8 cellular contexts compared by ENCODE assay signal in the genomic region with DNA sequence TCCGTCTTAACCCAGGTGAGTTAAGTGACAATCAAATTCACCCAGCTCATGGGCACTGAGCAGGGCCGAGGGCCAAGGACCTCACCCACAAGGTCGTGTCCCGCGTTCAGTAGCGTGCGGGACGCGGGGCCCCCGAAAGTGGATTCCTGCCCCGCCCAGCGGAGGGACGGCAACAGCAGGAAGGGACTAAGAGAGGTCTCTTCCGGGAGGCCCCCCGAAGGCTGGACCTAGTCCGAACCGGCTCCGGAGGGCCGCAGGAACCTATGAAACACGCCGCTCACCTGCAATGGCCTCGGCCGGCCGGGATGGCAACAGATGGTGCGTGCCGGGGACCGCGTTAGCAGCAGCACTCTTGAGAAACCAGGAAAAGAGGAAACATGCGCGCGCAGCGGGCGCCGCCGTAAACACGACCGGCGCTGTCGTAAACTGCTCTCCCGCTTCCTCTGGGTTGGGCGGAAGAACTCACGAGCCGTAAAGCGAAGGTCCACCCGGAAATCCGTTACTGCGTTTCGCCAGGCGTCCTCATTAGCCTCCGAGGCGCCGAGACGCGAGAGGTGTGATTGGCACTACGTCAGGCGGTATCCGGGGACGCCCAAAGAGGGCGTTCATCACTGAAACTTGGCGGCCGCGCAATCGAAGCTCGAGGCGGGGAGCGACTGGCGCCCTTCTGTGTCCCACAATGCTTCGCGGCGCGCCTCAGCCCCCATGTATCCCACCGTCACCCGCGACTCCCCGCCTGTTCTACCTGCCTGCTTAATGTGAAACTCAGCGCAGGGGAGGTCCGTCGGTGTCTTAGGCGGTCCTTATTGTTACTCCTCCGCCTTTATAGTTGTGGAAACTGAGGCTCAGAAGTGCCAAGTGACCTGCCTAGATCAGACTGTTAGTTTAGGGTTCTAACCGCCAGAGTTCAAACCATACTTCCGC. TPM values are rescaled to one million over a fixed set of nuclear protein-coding genes. Genes with fewer than 3 reads are reported as not detected.
A peak's percentile ranks its signal among the peaks of the same experiment; 100 is the strongest.
DNase-seq lines count a peak whose midpoint lies in the region; ATAC-seq, FAIRE-seq and TF ChIP-seq lines count a peak whose summit lies in the region.

A gene with protein sequence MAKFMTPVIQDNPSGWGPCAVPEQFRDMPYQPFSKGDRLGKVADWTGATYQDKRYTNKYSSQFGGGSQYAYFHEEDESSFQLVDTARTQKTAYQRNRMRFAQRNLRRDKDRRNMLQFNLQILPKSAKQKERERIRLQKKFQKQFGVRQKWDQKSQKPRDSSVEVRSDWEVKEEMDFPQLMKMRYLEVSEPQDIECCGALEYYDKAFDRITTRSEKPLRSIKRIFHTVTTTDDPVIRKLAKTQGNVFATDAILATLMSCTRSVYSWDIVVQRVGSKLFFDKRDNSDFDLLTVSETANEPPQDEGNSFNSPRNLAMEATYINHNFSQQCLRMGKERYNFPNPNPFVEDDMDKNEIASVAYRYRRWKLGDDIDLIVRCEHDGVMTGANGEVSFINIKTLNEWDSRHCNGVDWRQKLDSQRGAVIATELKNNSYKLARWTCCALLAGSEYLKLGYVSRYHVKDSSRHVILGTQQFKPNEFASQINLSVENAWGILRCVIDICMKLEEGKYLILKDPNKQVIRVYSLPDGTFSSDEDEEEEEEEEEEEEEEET (minus strand): TSS at position 372 of the 924 bp plus-strand sequence. CDS start 3,045 bp downstream, outside the sequence.

- H3K27me3 ChIP-seq in Loucy (ENCODE audit: insufficient read depth, low read length, poor library complexity, severe bottlenecking): peaks cover 5% of the 10 kb centered on the region

- H3K36me3 ChIP-seq in Loucy (ENCODE audit: insufficient read depth, low read length): peaks cover 24% of the 10 kb centered on the region; the same call in 1 of the 2 replicates

- H3K9me3 Mint-ChIP-seq in naive thymus-derived CD8-positive, alpha-beta T cell: no peaks in the 10 kb centered on the region

- peak within 1 kb of the TSS; percentile 94 for H3K9ac ChIP-seq in Loucy (ENCODE audit: low read depth, low read length, poor library complexity, severe bottlenecking)

- POLR2A ChIA-PET in naive thymus-derived CD8-positive, alpha-beta T cell (lab: Charles Lee): interaction anchor here (0.6 to 3.6 kb wide), 19 partner anchors 8 to 1978 kb away, joined by 3 to 30 read pairs (median 3); a partner anchor contains a TSS

- peak within 1 kb of the TSS; percentile 83 for H2AFZ ChIP-seq in Loucy (ENCODE audit: low read length)

- DNase-seq in EL (peak; percentile 100), H54 (ENCODE audit: insufficient read length, low spot score) (peak; percentile 60), fibroblast of mammary gland (ENCODE audit: low read depth) (peak; percentile 99)
- DNase-seq in activated T-helper 9 cell treated with anti-CD3 and anti-CD28 coated beads, Interleukin-2, amount 50 U/mL, for 16 hours (ENCODE audit: low read depth): peak; percentile 97
- DNase-seq in naive thymus-derived CD8-positive, alpha-beta T cell: peak; percentile 93 to 99 (median 98)
- peak; percentile 97 to 99 (median 99) for DNase-seq in stimulated activated naive CD4-positive, alpha-beta T cell (lab: John Stamatoyannopoulos, UW)

- peak within 1 kb of the TSS; percentile 90 for H3K4me2 ChIP-seq in Loucy (ENCODE audit: low read depth, low read length, poor library complexity, severe bottlenecking)

- peak within 1 kb of the TSS; percentile 93 for H3K4me3 ChIP-seq in Loucy (ENCODE audit: low read length, poor library complexity, severe bottlenecking)
- H3K4me3 ChIP-seq in fibroblast of mammary gland (ENCODE audit: control insufficient read depth, low read depth, low read length): peak within 1 kb of the TSS; percentile 83

- peak within 1 kb of the TSS; percentile 95 to 100 (median 98) for H3K27ac Mint-ChIP-seq in naive thymus-derived CD8-positive, alpha-beta T cell

- peak; percentile 61 for TF ChIP-seq POLR2A in H54 (IDR thresholded peaks at IDR 0.05; ENCODE audit: low read depth, low read length)
- TF ChIP-seq POLR2A in Raji (IDR thresholded peaks at IDR 0.05; ENCODE audit: insufficient read depth, low read depth, low read length): peak; percentile 88

- H3K9me2 ChIP-seq in Loucy (replicated peaks; ENCODE audit: low read depth, low read length): no peaks in the 10 kb centered on the region

- peaks cover 27% of the 10 kb centered on the region for H3K4me1 ChIP-seq in Loucy (ENCODE audit: insufficient read depth, low read length, poor library complexity, severe bottlenecking)

- peaks cover 3% of the 10 kb centered on the region; the same call in 1 of the 2 replicates for H3F3A ChIP-seq in Loucy (ENCODE audit: low read depth)

- peaks cover 0 to 34% (median 19%) of the 10 kb centered on the region in 3 donors for H3K36me3 Mint-ChIP-seq in naive thymus-derived CD8-positive, alpha-beta T cell

- H3K4me3 Mint-ChIP-seq in naive thymus-derived CD8-positive, alpha-beta T cell: peak within 1 kb of the TSS; percentile 84 to 97 (median 93)

- H3K9me3 ChIP-seq in Loucy (ENCODE audit: insufficient read depth, low read depth, low read length): no peaks in the 10 kb centered on the region

- H4K20me1 ChIP-seq in Loucy (ENCODE audit: insufficient read depth, low read length, poor library complexity, severe bottlenecking): peaks cover 40% of the 10 kb centered on the region

- TF ChIP-seq CTCF in Loucy (conservative IDR thresholded peaks at IDR 0.05; ENCODE audit: low read length): no peak
- no peak for TF ChIP-seq CTCF in fibroblast of mammary gland (conservative IDR thresholded peaks at IDR 0.05; ENCODE audit: control insufficient read depth, insufficient read depth, low read depth, low read length)

- H3K27me3 Mint-ChIP-seq in naive thymus-derived CD8-positive, alpha-beta T cell: no peaks in the 10 kb centered on the region

- peaks cover 4 to 34% (median 22%) of the 10 kb centered on the region in 4 donors for H3K4me1 Mint-ChIP-seq in naive thymus-derived CD8-positive, alpha-beta T cell

- FAIRE-seq in H54 (lab: Jason Lieb, UNC): peak; percentile 91

- H3K79me2 ChIP-seq in Loucy (ENCODE audit: insufficient read depth, low read length): peaks cover 38% of the 10 kb centered on the region

- ATAC-seq in naive thymus-derived CD8-positive, alpha-beta T cell: peak; percentile 92

RNA-seq across cellular contexts. Expression of the gene that starts here (rescaled TPM):
- total RNA-seq in naive thymus-derived CD8-positive, alpha-beta T cell: 100 to 1,000 TPM; 269 to 276 TPM
- 100 to 1,000 TPM; 129 to 190 (median 173) TPM for polyA plus RNA-seq in naive thymus-derived CD8-positive, alpha-beta T cell

Comparison
In these comparisons a context has a peak if more than half of its experiments do, and no peak if none do; other contexts are left out.
1. Peak in every context shown above with its lines: DNase-seq, ATAC-seq and H3K4me3 ChIP-seq.